In genomic region chr15:43958894-43959330, GRCh38 we compare ENCODE assay signal across 13 cellular contexts.
A peak's percentile ranks its signal among the peaks of the same experiment; 100 is the strongest.
DNase-seq lines count a peak whose midpoint lies in the region; ATAC-seq and TF ChIP-seq lines count a peak whose summit lies in the region.
"Had no signal": no experiment of that assay in that cellular context is flagged by ENCODE, and none has a peak within 500 bp of the region (broad histone marks: within the 10 kb centered on the region; RNA-seq: fewer than 3 reads in every experiment).

No MANE protein-coding gene starts in this region.

- H3K27me3 Mint-ChIP-seq in progenitor cell of endocrine pancreas, result no peaks in the 10 kb centered on the region

- H3K4me1 Mint-ChIP-seq in progenitor cell of endocrine pancreas (ENCODE audit: low read depth), result peaks cover 7% of the 10 kb centered on the region
- H3K4me1 Mint-ChIP-seq: activated naive CD4-positive, alpha-beta T cell treated with anti-CD3 and anti-CD28 coated beads, Interleukin-2, amount 50 U/mL, for 24 hours had no signal

- no peak overlapping the region for H4K8ac ChIP-seq in mesendoderm (ENCODE audit: low read depth, low read length)

- peak; percentile 50 for DNase-seq in Ammon's horn (ENCODE audit: low spot score)
- peak; percentile 41 for DNase-seq in dermis blood vessel endothelial cell
- peak; percentile 6 for DNase-seq in mesendoderm
- no peak for DNase-seq in GOT3 (lab: John Stamatoyannopoulos, UW)
- DNase-seq in progenitor cell of endocrine pancreas (ENCODE audit: low spot score, unreplicated experiment), result no peak
- DNase-seq: activated CD4-positive, alpha-beta T cell treated with anti-CD3 and anti-CD28 coated beads for 48 hours; Karpas-422; NCI-H510A had no signal

- TF ChIP-seq CTCF in progenitor cell of endocrine pancreas (IDR thresholded peaks at IDR 0.05; ENCODE audit: unreplicated experiment), result no peak

- H3K4me1 ChIP-seq in HUES48 (ENCODE audit: control insufficient read depth, insufficient read depth, low read length) (peaks cover 18% of the 10 kb centered on the region), mesendoderm (ENCODE audit: control insufficient read depth, low read depth, low read length) (no peaks in the 10 kb centered on the region)

- H3K79me1 ChIP-seq in mesendoderm (ENCODE audit: low read length), result no peaks in the 10 kb centered on the region

- no peak overlapping the region for H2BK120ac ChIP-seq in mesendoderm (ENCODE audit: low read depth, low read length)

- no peak overlapping the region for H3K27ac Mint-ChIP-seq in progenitor cell of endocrine pancreas
- H3K27ac Mint-ChIP-seq: activated naive CD4-positive, alpha-beta T cell treated with anti-CD3 and anti-CD28 coated beads, Interleukin-2, amount 50 U/mL, for 24 hours had no signal

- H3K18ac ChIP-seq in mesendoderm (ENCODE audit: low read length), result no peak overlapping the region

- H3K9ac ChIP-seq in HUES48 (ENCODE audit: low read depth, low read length), result no peak overlapping the region
- H3K9ac ChIP-seq in mesendoderm (ENCODE audit: low read length), result no peak overlapping the region

- H3K9me3 ChIP-seq in HUES48 (ENCODE audit: control insufficient read depth, insufficient read depth, low read length), result no peaks in the 10 kb centered on the region

- no peak overlapping the region for H3K23ac ChIP-seq in mesendoderm (ENCODE audit: low read length)

- H3K36me3 Mint-ChIP-seq in progenitor cell of endocrine pancreas (ENCODE audit: insufficient read depth), result no peaks in the 10 kb centered on the region
- H3K36me3 Mint-ChIP-seq: activated naive CD4-positive, alpha-beta T cell treated with anti-CD3 and anti-CD28 coated beads, Interleukin-2, amount 50 U/mL, for 24 hours had no signal

- no peak overlapping the region for H2AK5ac ChIP-seq in mesendoderm (ENCODE audit: low read length)

- H3K9me3 Mint-ChIP-seq in progenitor cell of endocrine pancreas (ENCODE audit: low read depth), result no peaks in the 10 kb centered on the region
- H3K9me3 Mint-ChIP-seq: activated naive CD4-positive, alpha-beta T cell treated with anti-CD3 and anti-CD28 coated beads, Interleukin-2, amount 50 U/mL, for 24 hours had no signal

- H3K36me3 ChIP-seq in HUES48 (ENCODE audit: control insufficient read depth, insufficient read depth, low read length) (no peaks in the 10 kb centered on the region), mesendoderm (ENCODE audit: control insufficient read depth, insufficient read depth, low read length) (no peaks in the 10 kb centered on the region)

- no peak overlapping the region for H3K4me2 ChIP-seq in mesendoderm (ENCODE audit: low read length)

- peak overlapping the region; percentile 32 for H3K27ac ChIP-seq in HUES48 (ENCODE audit: low read depth, low read length)
- H3K27ac ChIP-seq in mesendoderm (ENCODE audit: low read depth, low read length), result no peak overlapping the region

- H2BK5ac ChIP-seq in mesendoderm (ENCODE audit: low read length), result no peak overlapping the region

- no CpG with 5 or more reads among the region's 2 CpGs for WGBS in mesendoderm (ENCODE audit: extremely low coverage, insufficient coverage, low lambda C conversion rate)

- no peak overlapping the region for H3K4me3 Mint-ChIP-seq in progenitor cell of endocrine pancreas (ENCODE audit: low read depth)
- H3K4me3 Mint-ChIP-seq: activated naive CD4-positive, alpha-beta T cell treated with anti-CD3 and anti-CD28 coated beads, Interleukin-2, amount 50 U/mL, for 24 hours had no signal

- H3K4me3 ChIP-seq in HUES48 (ENCODE audit: low read depth, low read length) (no peak overlapping the region), mesendoderm (ENCODE audit: low read length) (no peak overlapping the region)

- no peak overlapping the region for H3K56ac ChIP-seq in mesendoderm (ENCODE audit: low read length)

- no peak overlapping the region for H4K5ac ChIP-seq in mesendoderm (ENCODE audit: low read length)

- H2BK15ac ChIP-seq in mesendoderm (replicated peaks; ENCODE audit: low read depth), result no peak overlapping the region

- H3K4ac ChIP-seq in mesendoderm (ENCODE audit: low read depth, low read length), result no peak overlapping the region

- no peaks in the 10 kb centered on the region for H3K27me3 ChIP-seq in HUES48 (ENCODE audit: control insufficient read depth, insufficient read depth, low read length)
- H3K27me3 ChIP-seq in mesendoderm (ENCODE audit: insufficient read depth, low read length, poor library complexity), result no peaks in the 10 kb centered on the region

- no peak for ATAC-seq in GM19467 (IDR thresholded peaks at IDR 0.05; ENCODE audit: unreplicated experiment)
- ATAC-seq in GM19351 (IDR thresholded peaks at IDR 0.05; ENCODE audit: unreplicated experiment), result no peak
- ATAC-seq: left lobe of liver had no signal

- H3K79me2 ChIP-seq in mesendoderm (ENCODE audit: control insufficient read depth, insufficient read depth, low read length), result no peaks in the 10 kb centered on the region

Comparison
In these comparisons a context has a peak if more than half of its experiments do, and no peak if none do; other contexts are left out.
1. DNase-seq: peak in Ammon's horn (single experiment), dermis blood vessel endothelial cell (single experiment) and mesendoderm (single experiment); none in GOT3 (single experiment) and progenitor cell of endocrine pancreas (single experiment).